ENCODE assay signal across 8 cellular contexts in the genomic region with DNA sequence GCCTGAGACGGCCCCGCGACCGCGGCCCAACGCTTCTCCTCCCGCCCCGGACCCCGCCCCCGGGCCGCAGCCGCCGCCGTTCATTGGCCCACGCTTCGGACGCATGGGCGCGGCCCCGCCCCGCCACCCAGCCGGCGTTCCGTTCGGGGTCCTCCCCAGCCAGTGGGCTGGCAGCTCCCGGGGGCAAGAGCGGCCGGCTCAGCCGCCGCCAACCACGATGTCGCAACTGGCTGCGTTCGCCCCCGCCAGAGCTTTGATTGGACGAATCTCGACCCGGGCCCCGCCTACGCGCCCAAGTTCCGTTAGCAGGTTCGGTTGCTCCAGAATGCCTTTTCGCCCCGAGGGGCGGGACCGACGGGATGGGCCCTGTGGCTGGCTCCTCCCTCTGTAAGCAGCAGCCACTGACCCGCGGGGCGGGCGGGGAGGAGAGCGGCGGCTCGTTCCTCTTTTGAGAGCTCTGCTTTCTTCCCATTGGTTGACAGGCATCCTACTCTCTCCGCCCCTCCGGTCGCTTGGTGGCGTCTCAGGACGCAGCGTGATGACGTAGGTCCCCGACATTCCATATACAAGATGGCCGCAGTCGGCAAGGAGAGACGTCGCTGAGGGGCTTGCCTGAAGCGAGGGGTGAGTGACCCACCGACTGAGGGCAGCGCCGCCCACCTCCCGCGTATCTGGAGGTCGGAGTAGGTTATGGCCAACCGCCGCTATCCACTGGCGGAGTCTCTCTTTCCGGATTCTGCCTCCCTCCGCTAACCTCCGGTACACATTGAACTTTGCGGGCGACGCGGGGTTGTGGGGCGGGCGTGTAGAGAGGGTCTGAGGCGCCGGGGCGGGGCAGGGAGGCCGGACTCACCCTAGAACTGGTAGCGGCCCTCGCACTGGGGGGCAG. TPM values are rescaled to one million over a fixed set of nuclear protein-coding genes. Genes with fewer than 3 reads are reported as not detected.
A peak's percentile ranks its signal among the peaks of the same experiment; 100 is the strongest.
DNase-seq lines count a peak whose midpoint lies in the region; ATAC-seq and TF ChIP-seq lines count a peak whose summit lies in the region.

A gene (plus strand): TSS at position 554 of the 889 bp plus-strand sequence. CDS start 11,269 bp downstream, outside the sequence.
A gene (minus strand): TSS at position 4 of the 889 bp plus-strand sequence. CDS start 15,054 bp downstream, outside the sequence.

- H3K27me3 ChIP-seq in Karpas-422 (ENCODE audit: low read length) (no peaks in the 10 kb centered on the region), esophagus muscularis mucosa (no peaks in the 10 kb centered on the region), muscle layer of duodenum (ENCODE audit: low read depth, low read length) (no peaks in the 10 kb centered on the region)

- peak within 1 kb of the TSS; percentile 55 for H3K27ac ChIP-seq in Karpas-422 (ENCODE audit: low read length)
- H3K27ac ChIP-seq in esophagus muscularis mucosa (replicated peaks in 1 of 4) = peak within 1 kb of the TSS; percentile 93 to 98 (median 96)
- H3K27ac ChIP-seq in muscle layer of duodenum (ENCODE audit: low read length) = peak within 1 kb of the TSS; percentile 96

- WGBS in esophagus muscularis mucosa = 0% methylated on average over 11 of the region's 92 CpGs

- peak; percentile 100 for DNase-seq in DMS79 treated with DMSO at 0.1 percent for 48 hours (lab: John Stamatoyannopoulos, UW)
- peak; percentile 100 for DNase-seq in Karpas-422
- peak; percentile 99 for DNase-seq in RKO (ENCODE audit: low spot score)
- peak; percentile 100 for DNase-seq in activated T-helper 1 cell treated with Interleukin-2 at 50 U/mL for 16 hours (ENCODE audit: low read depth)
- peak; percentile 100 for DNase-seq in esophagus muscularis mucosa (ENCODE audit: extremely low spot score)
- peak; percentile 100 for DNase-seq in stimulated activated CD8-positive, alpha-beta memory T cell treated with anti-CD3 and anti-CD28 coated beads, Interleukin-7, amount 100 ng/mL, for 4 hours (ENCODE audit: low read depth in 2 of 2)

- TF ChIP-seq POLR2A in esophagus muscularis mucosa (IDR thresholded peaks at IDR 0.05; ENCODE audit: low read depth) = peak; percentile 92

- peaks cover 49% of the 10 kb centered on the region for H4K20me1 ChIP-seq in Karpas-422 (ENCODE audit: insufficient read depth, low read depth, low read length)

- H3K9me2 ChIP-seq in Karpas-422 (replicated peaks; ENCODE audit: insufficient read depth, low read length) = no peaks in the 10 kb centered on the region

- peaks cover 91% of the 10 kb centered on the region for H3K79me2 ChIP-seq in Karpas-422 (ENCODE audit: low read length)

- peak in 1 of 3 experiments; percentile 22 for TF ChIP-seq CTCF in esophagus muscularis mucosa (IDR thresholded peaks at IDR 0.05)

- H3K4me3 ChIP-seq in Karpas-422 (ENCODE audit: low read length) (peak within 1 kb of the TSS; percentile 97), esophagus muscularis mucosa (peak within 1 kb of the TSS; percentile 82 to 95 (median 93)), muscle layer of duodenum (ENCODE audit: low read depth in 1 of 2, low read length in 2 of 2) (peak within 1 kb of the TSS; percentile 91 to 96)

- intact Hi-C loops in esophagus muscularis mucosa (cut with DNase I) = no loop called here

- H2AFZ ChIP-seq in Karpas-422 (ENCODE audit: low read length) = peak within 1 kb of the TSS; percentile 40; the same call in 1 of the 2 replicates

- peak; percentile 84 for ATAC-seq in GM21825 (IDR thresholded peaks at IDR 0.05; ENCODE audit: unreplicated experiment)

- H3K36me3 ChIP-seq in Karpas-422 (ENCODE audit: insufficient read depth, low read length) = no peaks in the 10 kb centered on the region
- H3K36me3 ChIP-seq in esophagus muscularis mucosa = no peaks in the 10 kb centered on the region
- peaks cover 0 to 7% of the 10 kb centered on the region in 2 donors for H3K36me3 ChIP-seq in muscle layer of duodenum (ENCODE audit: control insufficient read depth in 1 of 2, insufficient read depth in 2 of 2, low read length in 2 of 2)

- H3K9me3 ChIP-seq in Karpas-422 (ENCODE audit: low read length) (no peaks in the 10 kb centered on the region), esophagus muscularis mucosa (no peaks in the 10 kb centered on the region), muscle layer of duodenum (ENCODE audit: control insufficient read depth in 1 of 2, low read length in 2 of 2) (no peaks in the 10 kb centered on the region)

- H3K4me2 ChIP-seq in Karpas-422 (ENCODE audit: low read depth, low read length, poor library complexity, severe bottlenecking) = peak within 1 kb of the TSS; percentile 94

- H3K9ac ChIP-seq in Karpas-422 (ENCODE audit: low read length) = peak within 1 kb of the TSS; percentile 91

- TF ChIP-seq EP300 in esophagus muscularis mucosa (IDR thresholded peaks at IDR 0.05) = no peak

- H3K4me1 ChIP-seq in Karpas-422 (ENCODE audit: low read length) (peaks cover 67% of the 10 kb centered on the region), esophagus muscularis mucosa (peaks cover 28 to 66% (median 57%) of the 10 kb centered on the region in 4 donors), muscle layer of duodenum (ENCODE audit: control insufficient read depth in 1 of 2, insufficient read depth in 2 of 2, low read length in 2 of 2) (peaks cover 8 to 51% of the 10 kb centered on the region in 2 donors)

RNA-seq across cellular contexts. Expression of the first gene that starts in this region (rescaled TPM):
- total RNA-seq in Karpas-422 (2014; rRNA removed; shearing (Covaris generic); ENCODE audit: low replicate concordance) = 46.1 and 69.4 TPM in 2 replicates
- 10 to 100 TPM; 10.4 to 21.2 (median 16.5) TPM for total RNA-seq in esophagus muscularis mucosa

RNA-seq across cellular contexts. Expression of the second gene that starts in this region (rescaled TPM):
- 72.3 and 90.3 TPM in 2 replicates for total RNA-seq in Karpas-422 (2014; rRNA removed; shearing (Covaris generic); ENCODE audit: low replicate concordance)
- total RNA-seq in esophagus muscularis mucosa = 100 to 1,000 TPM; 135 to 170 (median 148) TPM

Comparison
In these comparisons a context has a peak if more than half of its experiments do, and no peak if none do; other contexts are left out.
1. Peak in every context shown above with its lines: DNase-seq, ATAC-seq, H3K4me3 ChIP-seq and H3K27ac ChIP-seq.